8 cellular contexts compared by ENCODE assay signal in the genomic region with DNA sequence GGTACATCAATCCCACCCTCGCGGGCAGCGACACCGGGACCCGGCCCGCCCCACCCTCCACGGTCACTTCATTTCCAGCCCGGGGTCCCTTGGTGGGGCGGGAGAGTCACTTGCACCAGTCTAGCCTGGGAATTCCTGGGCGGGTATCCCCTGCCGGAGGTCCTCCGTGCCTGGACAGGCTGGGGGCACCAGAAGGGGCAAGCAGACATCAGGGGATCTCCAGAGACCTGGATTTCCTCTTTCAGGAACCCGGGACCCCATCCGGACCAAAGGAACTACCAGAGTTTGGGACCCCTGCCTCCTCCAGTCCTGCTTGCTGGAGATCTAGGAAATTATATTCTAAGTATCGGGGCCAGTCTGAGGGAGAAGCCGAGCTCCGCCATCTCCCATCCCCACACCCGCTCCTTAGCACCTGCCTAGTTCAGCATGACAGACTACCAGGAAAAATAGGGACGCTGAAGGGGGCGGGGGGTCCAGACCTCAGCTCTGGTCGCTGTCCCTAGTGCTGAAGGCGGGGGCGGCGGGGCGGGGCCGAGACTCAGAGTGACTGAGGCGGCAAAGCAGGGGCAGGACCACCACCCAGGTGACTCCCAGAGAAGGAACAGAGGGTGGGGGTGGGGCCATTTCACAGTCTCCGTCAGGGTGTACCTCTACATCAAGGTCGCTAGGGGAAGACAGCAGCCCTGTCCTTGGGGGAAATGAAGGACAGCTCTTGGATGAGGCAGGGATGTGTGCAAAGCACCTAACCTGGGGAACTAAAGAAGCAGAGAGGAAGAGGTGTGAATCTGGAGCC. TPM values are rescaled to one million over a fixed set of nuclear protein-coding genes. Genes with fewer than 3 reads are reported as not detected.
DNase-seq lines count a peak whose midpoint lies in the region; ATAC-seq and TF ChIP-seq lines count a peak whose summit lies in the region.

No MANE protein-coding gene starts in this region.

- H3K9me3 ChIP-seq in adrenal gland (replicated peaks in 1 of 3): no peaks in the 10 kb centered on the region
- no peaks in the 10 kb centered on the region for H3K9me3 ChIP-seq in iPS-18a (ENCODE audit: control insufficient read depth, low read depth, low read length)
- H3K9me3 ChIP-seq in smooth muscle cell (replicated peaks; ENCODE audit: low read depth): no peaks in the 10 kb centered on the region

- TF ChIP-seq POLR2A in adrenal gland (IDR thresholded peaks at IDR 0.05): no peak

- peak overlapping the region; percentile 100 for H3K4me2 ChIP-seq in smooth muscle cell

- H3K4me1 ChIP-seq in adrenal gland (replicated peaks in 1 of 2): peaks cover 13 to 18% of the 10 kb centered on the region in 2 donors
- peaks cover 18% of the 10 kb centered on the region for H3K4me1 ChIP-seq in iPS-18a (ENCODE audit: control insufficient read depth, low read depth, low read length)
- peaks cover 18% of the 10 kb centered on the region for H3K4me1 ChIP-seq in smooth muscle cell (ENCODE audit: low read depth)

- TF ChIP-seq CTCF in adrenal gland (IDR thresholded peaks at IDR 0.05): peak in 2 of 6 experiments; percentile 26 to 31
- TF ChIP-seq CTCF in smooth muscle cell (IDR thresholded peaks at IDR 0.05; ENCODE audit: borderline replicate concordance, insufficient read depth, poor library complexity, severe bottlenecking): no peak

- ATAC-seq in GM21723 (IDR thresholded peaks at IDR 0.05; ENCODE audit: unreplicated experiment): no peak

- no peak overlapping the region for H3K9ac ChIP-seq in iPS-18a (ENCODE audit: low read length)
- H3K9ac ChIP-seq in smooth muscle cell (ENCODE audit: low read depth): no peak overlapping the region

- peak overlapping the region; percentile 90 for H2AFZ ChIP-seq in smooth muscle cell (ENCODE audit: low read depth)

- H3K27me3 ChIP-seq in adrenal gland (no peaks in the 10 kb centered on the region), iPS-18a (ENCODE audit: control insufficient read depth, insufficient read depth, low read length) (no peaks in the 10 kb centered on the region), smooth muscle cell (ENCODE audit: low read depth) (no peaks in the 10 kb centered on the region)

- 0 to 3% (median 1%) methylated on average over 6 to 29 of the region's 29 CpGs for WGBS in adrenal gland, 4 donors
- WGBS in smooth muscle cell (ENCODE audit: low lambda C conversion rate): 3% methylated on average over 25 of the region's 29 CpGs

- DNase-seq in EH (ENCODE audit: low read depth) (peak; percentile 45), MV-4-11 (lab: John Stamatoyannopoulos, UW) (peak; percentile 33), T follicular helper cell (ENCODE audit: low read depth) (peak; percentile 75), adrenal gland (peak; percentile 48 to 80 (median 67)), smooth muscle cell (lab: John Stamatoyannopoulos, UW; ENCODE audit: unreplicated experiment) (peak; percentile 50), mesenteric fat pad (ENCODE audit: low spot score) (no peak)

- intact Hi-C loops in adrenal gland (cut with DNase I): loop anchor here in 1 of 2 donors (5.0 to 10.0 kb wide), 2 partner anchors 44 to 317 kb away; a partner anchor contains a TSS

- H3K36me3 ChIP-seq in adrenal gland (replicated peaks in 1 of 2): no peaks in the 10 kb centered on the region
- no peaks in the 10 kb centered on the region for H3K36me3 ChIP-seq in iPS-18a (ENCODE audit: control insufficient read depth, low read depth, low read length)
- no peaks in the 10 kb centered on the region for H3K36me3 ChIP-seq in smooth muscle cell (ENCODE audit: low read depth)

- H3K4me3 ChIP-seq in adrenal gland (peak overlapping the region in 3 of 4 donors; percentile 56 to 82 (median 76)), iPS-18a (ENCODE audit: low read length) (peak overlapping the region; percentile 57), smooth muscle cell (peak overlapping the region; percentile 85)

- H3F3A ChIP-seq in smooth muscle cell (ENCODE audit: low read depth): no peaks in the 10 kb centered on the region

- H4K20me1 ChIP-seq in smooth muscle cell (ENCODE audit: low read depth): no peaks in the 10 kb centered on the region

- H3K79me2 ChIP-seq in smooth muscle cell (ENCODE audit: low read depth): peaks cover under 1% of the 10 kb centered on the region

- peak overlapping the region in 2 of 5 donors; percentile 60 to 73 for H3K27ac ChIP-seq in adrenal gland
- H3K27ac ChIP-seq in iPS-18a (ENCODE audit: low read length): no peak overlapping the region
- H3K27ac ChIP-seq in smooth muscle cell (ENCODE audit: low read depth): no peak overlapping the region

RNA-seq across cellular contexts. Expression of a gene that starts 0.8 kb away (rescaled TPM):
- 1 to 10 TPM; 1.0 to 6.5 (median 3.7) TPM for total RNA-seq in adrenal gland
- 10 to 100 TPM in 1 of 3 donors, 1 to 10 TPM in 2; 3.1 to 14.5 (median 6.2) TPM for polyA plus RNA-seq in adrenal gland
- total RNA-seq in smooth muscle cell: 0.49 and 0.72 TPM in 2 replicates
- polyA plus RNA-seq in smooth muscle cell: 1.2 and 1.6 TPM in 2 replicates
- 3.3 TPM for total RNA-seq in mesenteric fat pad

RNA-seq across cellular contexts. Expression of a gene that starts 4.8 kb away (rescaled TPM):
- 10 to 100 TPM; 10.7 to 94.2 (median 54.9) TPM for total RNA-seq in adrenal gland
- 100 to 1,000 TPM in 2 of 3 donors, 10 to 100 TPM in 1; 47.1 to 162 (median 122) TPM for polyA plus RNA-seq in adrenal gland
- total RNA-seq in smooth muscle cell: 23.6 and 25.5 TPM in 2 replicates
- 23.5 and 32.2 TPM in 2 replicates for polyA plus RNA-seq in smooth muscle cell
- 34.7 TPM for total RNA-seq in mesenteric fat pad

RNA-seq across cellular contexts. Expression of a gene that starts 15.9 kb away (rescaled TPM):
- total RNA-seq in adrenal gland (100 to 1,000 TPM in 4 of 8 donors, 10 to 100 TPM in 4; 51.0 to 143 (median 103) TPM), smooth muscle cell (51.4 and 52.1 TPM in 2 replicates), mesenteric fat pad (69.7 TPM)
- polyA plus RNA-seq in adrenal gland (100 to 1,000 TPM in 1 of 3 donors, 10 to 100 TPM in 2; 41.9 to 102 (median 78.0) TPM), smooth muscle cell (118 and 151 TPM in 2 replicates)

RNA-seq across cellular contexts. Expression of a gene that starts 22.8 kb away (rescaled TPM):
- total RNA-seq in adrenal gland (10 to 100 TPM in 7 of 8 donors, 1 to 10 TPM in 1; 9.1 to 43.0 (median 34.2) TPM), smooth muscle cell (7.0 and 14.7 TPM in 2 replicates), mesenteric fat pad (25.2 TPM)
- polyA plus RNA-seq in adrenal gland (10 to 100 TPM; 10.3 to 26.9 (median 22.7) TPM), smooth muscle cell (26.5 and 30.9 TPM in 2 replicates)

RNA-seq across cellular contexts. Expression of a gene that starts 23.1 kb away (rescaled TPM):
- total RNA-seq in adrenal gland (under 1 TPM in 2 of 8 donors, not detected in 6; 0.18 to 0.34 TPM), smooth muscle cell (0.09 TPM in 1 of 2 replicates, not detected in the other), mesenteric fat pad (not detected)
- polyA plus RNA-seq in adrenal gland (under 1 TPM in 2 of 3 donors, not detected in 1; 0.10 to 0.24 TPM), smooth muscle cell (0.07 TPM in 1 of 2 replicates, not detected in the other)
